In genomic region chr16:9095998-9096397, GRCh38 we compare ENCODE assay signal across 13 cellular contexts. TPM values are rescaled to one million over a fixed set of nuclear protein-coding genes. Genes with fewer than 3 reads are reported as not detected.
DNase-seq lines count a peak whose midpoint lies in the region; ATAC-seq and TF ChIP-seq lines count a peak whose summit lies in the region.
"Had no signal": no experiment of that assay in that cellular context is flagged by ENCODE, and none has a peak within 500 bp of the region (broad histone marks: within the 10 kb centered on the region; RNA-seq: fewer than 3 reads in every experiment).

No MANE protein-coding gene starts in this region.

- no peaks in the 10 kb centered on the region for H3K27me3 ChIP-seq in iPS-20b (ENCODE audit: insufficient read depth, low read length)
- H3K27me3 ChIP-seq in WERI-Rb-1 (ENCODE audit: insufficient read depth, low read depth, severe bottlenecking): no peaks in the 10 kb centered on the region
- H3K27me3 ChIP-seq: esophagus squamous epithelium had no signal

- H3K27ac ChIP-seq in iPS-20b (ENCODE audit: low read length) (no peak overlapping the region), WERI-Rb-1 (no peak overlapping the region)

- DNase-seq in activated naive CD4-positive, alpha-beta T cell (lab: John Stamatoyannopoulos, UW): no peak
- no peak for DNase-seq in activated CD8-positive, alpha-beta T cell treated with anti-CD3 and anti-CD28 coated beads, Interleukin-2, amount 10 ng/mL, durations not matched to agents 7 days and 5 days
- no peak for DNase-seq in stimulated activated naive CD8-positive, alpha-beta T cell treated with anti-CD3 and anti-CD28 coated beads, Interleukin-15, amount 100 ng/mL, for 72 hours
- no peak for DNase-seq in GOT3 (lab: John Stamatoyannopoulos, UW)
- DNase-seq in WERI-Rb-1: no peak
- DNase-seq: C1 segment of cervical spinal cord, esophagus squamous epithelium, NCI-H524, substantia nigra had no signal

- H3K9me3 ChIP-seq in iPS-20b (ENCODE audit: insufficient read depth, low read depth, low read length): no peaks in the 10 kb centered on the region
- no peaks in the 10 kb centered on the region for H3K9me3 ChIP-seq in WERI-Rb-1 (ENCODE audit: severe bottlenecking)
- H3K9me3 ChIP-seq: esophagus squamous epithelium had no signal

- no peaks in the 10 kb centered on the region for H3K27me3 Mint-ChIP-seq in activated naive CD4-positive, alpha-beta T cell treated with anti-CD3 and anti-CD28 coated beads, Interleukin-2, amount 50 U/mL, for 24 hours
- no peaks in the 10 kb centered on the region for H3K27me3 Mint-ChIP-seq in activated CD8-positive, alpha-beta T cell treated with anti-CD3 and anti-CD28 coated beads, Interleukin-2, amount 10 ng/mL, durations not matched to agents 7 days and 5 days (ENCODE audit: low read depth)
- H3K27me3 Mint-ChIP-seq in stimulated activated naive CD8-positive, alpha-beta T cell treated with anti-CD3 and anti-CD28 coated beads, Interleukin-15, amount 100 ng/mL, for 72 hours: no peaks in the 10 kb centered on the region

- no peaks in the 10 kb centered on the region for H3K9me3 Mint-ChIP-seq in activated naive CD4-positive, alpha-beta T cell treated with anti-CD3 and anti-CD28 coated beads, Interleukin-2, amount 50 U/mL, for 24 hours
- no peaks in the 10 kb centered on the region for H3K9me3 Mint-ChIP-seq in activated CD8-positive, alpha-beta T cell treated with anti-CD3 and anti-CD28 coated beads, Interleukin-2, amount 10 ng/mL, durations not matched to agents 7 days and 5 days (ENCODE audit: insufficient read depth)
- H3K9me3 Mint-ChIP-seq in stimulated activated naive CD8-positive, alpha-beta T cell treated with anti-CD3 and anti-CD28 coated beads, Interleukin-15, amount 100 ng/mL, for 72 hours: no peaks in the 10 kb centered on the region

- H3K4me1 Mint-ChIP-seq in activated naive CD4-positive, alpha-beta T cell treated with anti-CD3 and anti-CD28 coated beads, Interleukin-2, amount 50 U/mL, for 24 hours: peaks cover 68% of the 10 kb centered on the region
- H3K4me1 Mint-ChIP-seq in activated CD8-positive, alpha-beta T cell treated with anti-CD3 and anti-CD28 coated beads, Interleukin-2, amount 10 ng/mL, durations not matched to agents 7 days and 5 days (ENCODE audit: low read depth): peaks cover 58% of the 10 kb centered on the region
- peaks cover 82% of the 10 kb centered on the region for H3K4me1 Mint-ChIP-seq in stimulated activated naive CD8-positive, alpha-beta T cell treated with anti-CD3 and anti-CD28 coated beads, Interleukin-15, amount 100 ng/mL, for 72 hours

- H3K27ac Mint-ChIP-seq in activated naive CD4-positive, alpha-beta T cell treated with anti-CD3 and anti-CD28 coated beads, Interleukin-2, amount 50 U/mL, for 24 hours: peak overlapping the region; percentile 35
- H3K27ac Mint-ChIP-seq in activated CD8-positive, alpha-beta T cell treated with anti-CD3 and anti-CD28 coated beads, Interleukin-2, amount 10 ng/mL, durations not matched to agents 7 days and 5 days: peak overlapping the region; percentile 49
- peak overlapping the region in 1 of 2 donors; percentile 42 for H3K27ac Mint-ChIP-seq in stimulated activated naive CD8-positive, alpha-beta T cell treated with anti-CD3 and anti-CD28 coated beads, Interleukin-15, amount 100 ng/mL, for 72 hours

- peaks cover 11% of the 10 kb centered on the region for H3K4me1 ChIP-seq in iPS-20b (ENCODE audit: insufficient read depth, low read length)

- H3K9ac ChIP-seq in iPS-20b (ENCODE audit: low read depth, low read length): 0 out of 2 replicates have a peak overlapping the region, but pooled peaks have one; percentile 26

- no peak for TF ChIP-seq CTCF in WERI-Rb-1 (IDR thresholded peaks at IDR 0.05; ENCODE audit: low read depth, low read length)

- no peak for ATAC-seq in activated CD8-positive, alpha-beta T cell treated with anti-CD3 and anti-CD28 coated beads, Interleukin-2, amount 10 ng/mL, durations not matched to agents 7 days and 5 days
- no peak for ATAC-seq in stimulated activated naive CD8-positive, alpha-beta T cell treated with anti-CD3 and anti-CD28 coated beads, Interleukin-15, amount 100 ng/mL, for 72 hours
- ATAC-seq in HG03378 (IDR thresholded peaks at IDR 0.05; ENCODE audit: unreplicated experiment): no peak

- POLR2A ChIA-PET in activated CD8-positive, alpha-beta T cell treated with anti-CD3 and anti-CD28 coated beads, Interleukin-2, amount 10 ng/mL, durations not matched to agents 7 days and 5 days (lab: Charles Lee): interaction anchor here (2.4 kb wide), 1 partner anchor 15 kb away, joined by 15 read pairs; no protein-coding TSS in a partner anchor

- H3K4me3 ChIP-seq in iPS-20b (ENCODE audit: low read length) (peak overlapping the region; percentile 98), WERI-Rb-1 (ENCODE audit: low read depth, low read length) (no peak overlapping the region)
- H3K4me3 ChIP-seq: lung had no signal

- peaks cover 24% of the 10 kb centered on the region for H3K36me3 Mint-ChIP-seq in activated naive CD4-positive, alpha-beta T cell treated with anti-CD3 and anti-CD28 coated beads, Interleukin-2, amount 50 U/mL, for 24 hours
- H3K36me3 Mint-ChIP-seq in activated CD8-positive, alpha-beta T cell treated with anti-CD3 and anti-CD28 coated beads, Interleukin-2, amount 10 ng/mL, durations not matched to agents 7 days and 5 days (ENCODE audit: low read depth): peaks cover 73% of the 10 kb centered on the region

- CTCF ChIA-PET in activated CD8-positive, alpha-beta T cell treated with anti-CD3 and anti-CD28 coated beads, Interleukin-2, amount 10 ng/mL, durations not matched to agents 7 days and 5 days (lab: Charles Lee): interaction anchor here (0.6 to 2.7 kb wide), 2 partner anchors 15 to 87 kb away, joined by 3 to 7 read pairs; no protein-coding TSS in a partner anchor

- peak overlapping the region; percentile 99 for H3K4me3 Mint-ChIP-seq in activated naive CD4-positive, alpha-beta T cell treated with anti-CD3 and anti-CD28 coated beads, Interleukin-2, amount 50 U/mL, for 24 hours
- peak overlapping the region; percentile 67 for H3K4me3 Mint-ChIP-seq in activated CD8-positive, alpha-beta T cell treated with anti-CD3 and anti-CD28 coated beads, Interleukin-2, amount 10 ng/mL, durations not matched to agents 7 days and 5 days
- peak overlapping the region; percentile 67 to 89 for H3K4me3 Mint-ChIP-seq in stimulated activated naive CD8-positive, alpha-beta T cell treated with anti-CD3 and anti-CD28 coated beads, Interleukin-15, amount 100 ng/mL, for 72 hours

- H3K36me3 ChIP-seq in iPS-20b (ENCODE audit: insufficient read depth, low read depth, low read length) (peaks cover 79% of the 10 kb centered on the region), WERI-Rb-1 (peaks cover 84% of the 10 kb centered on the region)

RNA-seq across cellular contexts. Expression of gene HAPSTR1, which starts 4.6 kb away (rescaled TPM):
- total RNA-seq in activated CD8-positive, alpha-beta T cell treated with anti-CD3 and anti-CD28 coated beads, Interleukin-2, amount 10 ng/mL, durations not matched to agents 7 days and 5 days: 10 to 100 TPM; 55.8 to 60.4 TPM
